Comparison of ENCODE assay signal across 9 cellular contexts in genomic region chr10:54402576-54402975, GRCh38.
DNase-seq lines count a peak whose midpoint lies in the region; ATAC-seq and TF ChIP-seq lines count a peak whose summit lies in the region.
"Had no signal": no experiment of that assay in that cellular context is flagged by ENCODE, and none has a peak within 500 bp of the region (broad histone marks: within the 10 kb centered on the region; RNA-seq: fewer than 3 reads in every experiment).

No MANE protein-coding gene starts in this region.

- H3K27ac ChIP-seq in tibial artery: no peak overlapping the region

- TF ChIP-seq CTCF in epithelial cell of esophagus (IDR thresholded peaks at IDR 0.05; ENCODE audit: insufficient read depth, low read depth, low read length, missing control alignments) (peak; percentile 61), tibial artery (IDR thresholded peaks at IDR 0.05) (no peak)

- no peaks in the 10 kb centered on the region for H3K27me3 ChIP-seq in NT2/D1 (ENCODE audit: insufficient read depth, insufficient read length)
- no peaks in the 10 kb centered on the region for H3K27me3 ChIP-seq in tibial artery

- H3K9me3 ChIP-seq in NT2/D1 (ENCODE audit: insufficient read depth, low read length) (no peaks in the 10 kb centered on the region), tibial artery (no peaks in the 10 kb centered on the region)

- no peak for ATAC-seq in HG03460 (IDR thresholded peaks at IDR 0.05; ENCODE audit: unreplicated experiment)

- H3K4me3 ChIP-seq in NT2/D1 (ENCODE audit: insufficient read length, low read depth): no peak overlapping the region
- no peak overlapping the region for H3K4me3 ChIP-seq in epithelial cell of esophagus (ENCODE audit: low read length)
- no peak overlapping the region for H3K4me3 ChIP-seq in tibial artery

- DNase-seq in DMS153 treated with DMSO at 0.1 percent for 48 hours (lab: John Stamatoyannopoulos, UW; ENCODE audit: unreplicated experiment) (peak; percentile 5), DMS153 (lab: John Stamatoyannopoulos, UW) (no peak), NT2/D1 (ENCODE audit: low read depth, low spot score) (peak; percentile 25), epithelial cell of esophagus (ENCODE audit: low read depth) (peak; percentile 66), pons (ENCODE audit: low spot score) (peak; percentile 59), tibial artery (no peak), NCI-H2227 (lab: John Stamatoyannopoulos, UW; ENCODE audit: unreplicated experiment) (no peak)
- DNase-seq: NCI-H2029 treated with DMSO at 0.1 percent for 48 hours had no signal

- intact Hi-C loops in tibial artery (cut with DNase I; ENCODE audit: low total_unique reads): no loop called here

- H3K9ac ChIP-seq in NT2/D1 (ENCODE audit: insufficient read length, low read depth): no peak overlapping the region

- no peaks in the 10 kb centered on the region for H3K4me1 ChIP-seq in NT2/D1 (ENCODE audit: insufficient read depth, insufficient read length)
- H3K4me1 ChIP-seq in tibial artery: no peaks in the 10 kb centered on the region

- H3K36me3 ChIP-seq in NT2/D1 (ENCODE audit: insufficient read depth, insufficient read length, low read length): no peaks in the 10 kb centered on the region
- H3K36me3 ChIP-seq in tibial artery: no peaks in the 10 kb centered on the region

Comparison
In these comparisons a context has a peak if more than half of its experiments do, and no peak if none do; other contexts are left out.
1. DNase-seq: peak in DMS153 treated with DMSO at 0.1 percent for 48 hours (single experiment), NT2/D1 (single experiment), epithelial cell of esophagus (single experiment) and pons (single experiment); none in DMS153 (single experiment), tibial artery (0 of 2) and NCI-H2227 (single experiment).